In genomic region chr6:142907017-142907470, GRCh38 we compare ENCODE assay signal across 8 cellular contexts. TPM values are rescaled to one million over a fixed set of nuclear protein-coding genes. Genes with fewer than 3 reads are reported as not detected.
A peak's percentile ranks its signal among the peaks of the same experiment; 100 is the strongest.
DNase-seq lines count a peak whose midpoint lies in the region; ATAC-seq and TF ChIP-seq lines count a peak whose summit lies in the region.

No MANE protein-coding gene starts in this region.

- DNase-seq in LHCN-M2 (ENCODE audit: low read depth), result peak; percentile 67
- no peak for DNase-seq in DMS 273 treated with DMSO at 0.1 percent for 48 hours (lab: John Stamatoyannopoulos, UW)
- no peak for DNase-seq in NCI-H345 (lab: John Stamatoyannopoulos, UW)
- DNase-seq in GF-D8 (lab: John Stamatoyannopoulos, UW), result no peak
- no peak for DNase-seq in islet precursor cell

- TF ChIP-seq CTCF in nephron (IDR thresholded peaks at IDR 0.05; ENCODE audit: unreplicated experiment in 3 of 3), result no peak

- H3K4me3 Mint-ChIP-seq in nephron, result peak overlapping the region in 2 of 3 experiments; percentile 9 to 59

- H3K27ac Mint-ChIP-seq in nephron, result peak overlapping the region; percentile 16 to 63 (median 48)

- peaks cover 24% of the 10 kb centered on the region for H3K4me1 Mint-ChIP-seq in nephron

- ATAC-seq in GM19023 (IDR thresholded peaks at IDR 0.05; ENCODE audit: unreplicated experiment) (peak; percentile 67), HG02571 (IDR thresholded peaks at IDR 0.05; ENCODE audit: unreplicated experiment) (peak; percentile 61)

- no peaks in the 10 kb centered on the region for H3K36me3 Mint-ChIP-seq in nephron (ENCODE audit: low read depth)

- no peaks in the 10 kb centered on the region for H3K9me3 Mint-ChIP-seq in nephron

- no peaks in the 10 kb centered on the region for H3K27me3 Mint-ChIP-seq in nephron (ENCODE audit: low read depth)

RNA-seq across cellular contexts. Expression of gene HIVEP2, which starts 37.9 kb away (rescaled TPM):
- 11.8 and 15.1 TPM in 2 replicates for total RNA-seq in LHCN-M2 (2014; rRNA removed)
- 4.2 TPM for polyA plus RNA-seq in LHCN-M2 (2012)
